26 cellular contexts compared by ENCODE assay signal in genomic region chr3:29955413-29955812, GRCh38.
"Had no signal": no experiment of that assay in that cellular context is flagged by ENCODE, and none has a peak within 500 bp of the region (broad histone marks: within the 10 kb centered on the region; RNA-seq: fewer than 3 reads in every experiment).

No MANE protein-coding gene starts in this region.

- H3K4me3 ChIP-seq: ascending aorta, breast epithelium, cardiac muscle cell, colonic mucosa had no signal

- H3K4me1 ChIP-seq: breast epithelium, colonic mucosa had no signal

- H3K27me3 ChIP-seq: ascending aorta, breast epithelium, cardiac muscle cell, colonic mucosa had no signal

- H3K36me3 ChIP-seq: breast epithelium, cardiac muscle cell, colonic mucosa had no signal

- H3K27ac ChIP-seq: ascending aorta, breast epithelium, cardiac muscle cell, colonic mucosa had no signal

- DNase-seq: activated CD4-positive, alpha-beta memory T cell treated with anti-CD3 and anti-CD28 coated beads for 36 hours; activated CD4-positive, alpha-beta T cell treated with anti-CD3 and anti-CD28 coated beads for 36 hours; activated CD4-positive, alpha-beta T cell treated with anti-CD3 and anti-CD28 coated beads, Interleukin-2, amount 10 ng/mL, durations not matched to agents 24 days and 14 days; activated CD4-positive, CD25-positive, alpha-beta regulatory T cell; activated CD4-positive, CD25-positive, alpha-beta regulatory T cell treated with anti-CD3 and anti-CD28 coated beads, Interleukin-2, amount 50 U/mL, for 72 hours; activated CD8-positive, alpha-beta memory T cell treated with anti-CD3 and anti-CD28 coated beads, Interleukin-2, amount 10 ng/mL, durations not matched to agents 7 days and 5 days; activated CD8-positive, alpha-beta memory T cell treated with anti-CD3 and anti-CD28 coated beads, Interleukin-2, amount 50 U/mL, for 4 hours; activated CD8-positive, alpha-beta T cell treated with anti-CD3 and anti-CD28 coated beads, Interleukin-2, amount 10 ng/mL, durations not matched to agents 7 days and 5 days; activated gamma-delta T cell; activated naive CD4-positive, alpha-beta T cell; activated naive CD4-positive, alpha-beta T cell treated with anti-CD3 and anti-CD28 coated beads, Interleukin-2, amount 10 ng/mL, durations not matched to agents 7 days and 5 days; activated naive CD8-positive, alpha-beta T cell treated with anti-CD3 and anti-CD28 coated beads, Interleukin-2, amount 10 ng/mL, durations not matched to agents 7 days and 5 days; activated T-cell treated with anti-CD3 and anti-CD28 coated beads, Interleukin-2, amount 50 U/mL, for 1 hour; activated T-cell treated with anti-CD3 and anti-CD28 coated beads, Interleukin-2, amount 50 U/mL, for 48 hours; central memory CD4-positive, alpha-beta T cell; cerebellar nuclear complex; colonic mucosa; effector CD8-positive, alpha-beta T cell; foreskin fibroblast; head of caudate nucleus; T-helper 2 cell had no signal

- ATAC-seq: activated CD4-positive, alpha-beta T cell treated with anti-CD3 and anti-CD28 coated beads for 36 hours; activated CD8-positive, alpha-beta memory T cell treated with anti-CD3 and anti-CD28 coated beads, Interleukin-2, amount 10 ng/mL, durations not matched to agents 7 days and 5 days; activated CD8-positive, alpha-beta T cell treated with anti-CD3 and anti-CD28 coated beads, Interleukin-2, amount 10 ng/mL, durations not matched to agents 7 days and 5 days; activated naive CD4-positive, alpha-beta T cell treated with anti-CD3 and anti-CD28 coated beads, Interleukin-2, amount 50 U/mL, for 72 hours; esophagus mucosa had no signal

- H3K9me3 ChIP-seq: ascending aorta, breast epithelium, colonic mucosa had no signal
